ENCODE assay signal across 1 cellular context in the genomic region with DNA sequence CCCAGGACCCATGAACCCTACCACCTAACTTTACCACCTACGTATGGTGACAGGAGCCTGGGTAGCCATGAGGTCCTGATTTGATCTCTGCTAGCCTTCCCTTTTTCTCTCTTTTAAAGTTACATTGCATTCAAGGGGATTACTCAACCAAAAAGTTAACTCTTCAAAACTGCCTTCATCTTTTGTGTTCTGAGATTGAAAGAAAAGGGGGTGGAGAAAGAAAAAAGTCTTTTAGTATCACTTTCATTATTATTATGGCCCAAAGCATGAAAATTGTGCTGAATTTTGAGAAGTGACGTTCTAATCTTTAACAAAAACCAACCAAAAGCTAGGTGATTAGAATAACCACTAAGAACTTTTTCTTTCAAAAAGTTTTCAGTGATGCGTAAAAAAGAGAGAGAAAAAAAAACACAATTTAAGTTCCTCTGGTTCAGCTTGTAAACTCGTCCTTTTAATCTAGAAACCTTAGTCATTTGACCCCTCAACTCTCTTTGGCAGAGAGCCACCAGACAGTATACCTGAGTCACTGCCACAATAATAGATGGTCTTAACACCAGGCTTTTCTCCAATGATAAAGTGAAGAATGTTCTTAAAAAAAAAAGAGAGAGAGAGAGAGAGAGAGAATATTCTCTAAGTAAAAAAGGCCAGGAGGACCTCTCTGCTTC.
TF ChIP-seq lines count a peak whose summit lies in the region.

No MANE protein-coding gene starts in this region.

TF ChIP-seq in K562, 482 proteins besides CTCF, POLR2A, EP300 and RAD21 (continued from another document):
- TF ChIP-seq CREB1 (IDR thresholded peaks at IDR 0.05) (no peak), CREB1 (CRISPR knock-in tag; IDR thresholded peaks at IDR 0.05) (no peak)
- TF ChIP-seq, protein P1, sequence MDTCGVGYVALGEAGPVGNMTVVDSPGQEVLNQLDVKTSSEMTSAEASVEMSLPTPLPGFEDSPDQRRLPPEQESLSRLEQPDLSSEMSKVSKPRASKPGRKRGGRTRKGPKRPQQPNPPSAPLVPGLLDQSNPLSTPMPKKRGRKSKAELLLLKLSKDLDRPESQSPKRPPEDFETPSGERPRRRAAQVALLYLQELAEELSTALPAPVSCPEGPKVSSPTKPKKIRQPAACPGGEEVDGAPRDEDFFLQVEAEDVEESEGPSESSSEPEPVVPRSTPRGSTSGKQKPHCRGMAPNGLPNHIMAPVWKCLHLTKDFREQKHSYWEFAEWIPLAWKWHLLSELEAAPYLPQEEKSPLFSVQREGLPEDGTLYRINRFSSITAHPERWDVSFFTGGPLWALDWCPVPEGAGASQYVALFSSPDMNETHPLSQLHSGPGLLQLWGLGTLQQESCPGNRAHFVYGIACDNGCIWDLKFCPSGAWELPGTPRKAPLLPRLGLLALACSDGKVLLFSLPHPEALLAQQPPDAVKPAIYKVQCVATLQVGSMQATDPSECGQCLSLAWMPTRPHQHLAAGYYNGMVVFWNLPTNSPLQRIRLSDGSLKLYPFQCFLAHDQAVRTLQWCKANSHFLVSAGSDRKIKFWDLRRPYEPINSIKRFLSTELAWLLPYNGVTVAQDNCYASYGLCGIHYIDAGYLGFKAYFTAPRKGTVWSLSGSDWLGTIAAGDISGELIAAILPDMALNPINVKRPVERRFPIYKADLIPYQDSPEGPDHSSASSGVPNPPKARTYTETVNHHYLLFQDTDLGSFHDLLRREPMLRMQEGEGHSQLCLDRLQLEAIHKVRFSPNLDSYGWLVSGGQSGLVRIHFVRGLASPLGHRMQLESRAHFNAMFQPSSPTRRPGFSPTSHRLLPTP (IDR thresholded peaks at IDR 0.05; ENCODE audit: borderline replicate concordance, extremely low read depth, insufficient read length) = no peak
TF ChIP-seq in K562: peak in this region for 6.
